ENCODE assay signal across 14 cellular contexts in the genomic region with DNA sequence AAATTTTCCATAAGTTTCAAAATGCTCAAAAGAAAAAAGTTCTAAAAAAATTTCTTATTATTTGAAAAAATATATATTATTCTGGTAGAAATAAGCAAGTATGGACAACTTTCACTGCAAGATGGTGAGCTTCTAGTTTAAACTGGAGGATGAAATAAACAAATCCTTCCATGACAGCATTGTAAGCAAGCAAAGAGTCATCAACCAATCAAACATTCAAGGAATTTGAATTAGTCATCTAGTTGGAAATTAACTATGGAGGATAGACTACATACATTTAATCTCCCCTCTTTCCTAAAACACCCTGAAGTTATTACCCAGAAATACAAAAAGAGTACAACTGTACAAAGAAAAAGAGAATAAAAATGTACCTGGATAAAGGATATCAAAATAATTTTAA. TPM values are rescaled to one million over a fixed set of nuclear protein-coding genes. Genes with fewer than 3 reads are reported as not detected.
"Had no signal": no experiment of that assay in that cellular context is flagged by ENCODE, and none has a peak within 500 bp of the region (broad histone marks: within the 10 kb centered on the region; RNA-seq: fewer than 3 reads in every experiment).

No MANE protein-coding gene starts in this region.

- ATAC-seq: activated CD4-positive, alpha-beta T cell treated with anti-CD3 and anti-CD28 coated beads for 36 hours; activated CD8-positive, alpha-beta memory T cell treated with anti-CD3 and anti-CD28 coated beads, Interleukin-2, amount 10 ng/mL, durations not matched to agents 7 days and 5 days; gastroesophageal sphincter; natural killer cell treated with Interleukin-12 subunit alpha and Interleukin-12 subunit beta and Interleukin-15 and Interleukin-18, amount 100 ng/mL, for 72 hours; WTC11 had no signal

- DNase-seq: activated CD4-positive, alpha-beta memory T cell treated with anti-CD3 and anti-CD28 coated beads, Interleukin-2, amount 10 ng/mL, durations not matched to agents 7 days and 5 days; activated CD4-positive, alpha-beta T cell treated with anti-CD3 and anti-CD28 coated beads for 36 hours; activated CD8-positive, alpha-beta memory T cell treated with anti-CD3 and anti-CD28 coated beads, Interleukin-2, amount 10 ng/mL, durations not matched to agents 7 days and 5 days; activated naive CD8-positive, alpha-beta T cell treated with anti-CD3 and anti-CD28 coated beads for 36 hours; amniotic stem cell; dermis blood vessel endothelial cell; immature natural killer cell; stimulated activated naive CD4-positive, alpha-beta T cell treated with Interleukin-2 at 50 U/mL for 16 hours; thyroid gland had no signal

- H3K36me3 ChIP-seq: gastroesophageal sphincter, neutrophil, thyroid gland had no signal

- H3K4me3 ChIP-seq: gastroesophageal sphincter, lung, thyroid gland had no signal

- H3K27me3 ChIP-seq: neutrophil, thyroid gland had no signal

RNA-seq across cellular contexts. Expression of gene IRX5, which starts 51.0 kb away (rescaled TPM):
- total RNA-seq: activated CD4-positive, alpha-beta T cell treated with anti-CD3 and anti-CD28 coated beads for 36 hours; activated CD8-positive, alpha-beta memory T cell treated with anti-CD3 and anti-CD28 coated beads, Interleukin-2, amount 10 ng/mL, durations not matched to agents 7 days and 5 days; activated naive CD8-positive, alpha-beta T cell treated with anti-CD3 and anti-CD28 coated beads for 36 hours; natural killer cell treated with Interleukin-12 subunit alpha and Interleukin-12 subunit beta and Interleukin-15 and Interleukin-18, amount 100 ng/mL, for 72 hours had no signal
